Comparison of ENCODE assay signal across 2 cellular contexts in the genomic region with DNA sequence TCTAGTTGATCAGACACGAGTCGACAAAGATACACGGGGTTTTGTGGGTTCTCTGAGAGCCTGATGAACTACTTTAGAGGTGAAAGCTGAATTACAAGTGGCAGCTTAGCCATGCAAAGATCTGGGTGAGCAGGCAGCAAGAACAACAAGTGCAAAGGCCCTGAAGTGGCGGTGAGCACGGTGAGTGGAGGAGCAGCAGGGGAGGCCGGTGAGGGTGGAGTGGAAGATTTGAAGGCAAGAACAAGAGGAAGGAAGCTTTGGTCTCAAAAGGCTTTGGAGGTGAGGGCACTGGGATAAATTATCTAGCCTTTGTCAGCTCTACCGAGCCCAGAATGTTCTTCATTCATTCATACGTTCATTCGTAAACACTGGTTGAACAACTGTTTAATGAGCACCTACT.
TF ChIP-seq lines count a peak whose summit lies in the region.

No MANE protein-coding gene starts in this region.

TF ChIP-seq in H1, 55 proteins besides CTCF, POLR2A, EP300 and RAD21:
- no peak for TF ChIP-seq BCL11A (IDR thresholded peaks at IDR 0.05; ENCODE audit: low read depth in 2 of 2, low read length in 2 of 2)
- TF ChIP-seq, protein P1, sequence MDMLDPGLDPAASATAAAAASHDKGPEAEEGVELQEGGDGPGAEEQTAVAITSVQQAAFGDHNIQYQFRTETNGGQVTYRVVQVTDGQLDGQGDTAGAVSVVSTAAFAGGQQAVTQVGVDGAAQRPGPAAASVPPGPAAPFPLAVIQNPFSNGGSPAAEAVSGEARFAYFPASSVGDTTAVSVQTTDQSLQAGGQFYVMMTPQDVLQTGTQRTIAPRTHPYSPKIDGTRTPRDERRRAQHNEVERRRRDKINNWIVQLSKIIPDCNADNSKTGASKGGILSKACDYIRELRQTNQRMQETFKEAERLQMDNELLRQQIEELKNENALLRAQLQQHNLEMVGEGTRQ (IDR thresholded peaks at IDR 0.05; ENCODE audit: low read length): no peak
- no peak for TF ChIP-seq ZNF274 (IDR thresholded peaks at IDR 0.05; ENCODE audit: borderline replicate concordance, extremely low read depth, low read length)
- no peak for TF ChIP-seq SIRT6 (IDR thresholded peaks at IDR 0.05; ENCODE audit: low read length)
- TF ChIP-seq TAF7 (optimal IDR thresholded peaks at IDR 0.05; ENCODE audit: borderline replicate concordance, low read depth, low read length): no peak
- no peak for TF ChIP-seq CREB1 (IDR thresholded peaks at IDR 0.05)
- TF ChIP-seq TCF12 (IDR thresholded peaks at IDR 0.05; ENCODE audit: low read depth, low read length): no peak
- no peak for TF ChIP-seq YY1 (IDR thresholded peaks at IDR 0.05; ENCODE audit: low read depth, low read length)
- no peak for TF ChIP-seq CTBP2 (IDR thresholded peaks at IDR 0.05; ENCODE audit: borderline replicate concordance, insufficient read depth, insufficient read length, low read length)
- no peak for TF ChIP-seq SIN3A (conservative IDR thresholded peaks at IDR 0.05 in 1 of 2, IDR thresholded peaks at IDR 0.05 in 1 of 2; ENCODE audit: low read depth in 1 of 2, low read length in 2 of 2)
- no peak for TF ChIP-seq KDM5A (IDR thresholded peaks at IDR 0.05; ENCODE audit: low read length)
- TF ChIP-seq, protein P2, sequence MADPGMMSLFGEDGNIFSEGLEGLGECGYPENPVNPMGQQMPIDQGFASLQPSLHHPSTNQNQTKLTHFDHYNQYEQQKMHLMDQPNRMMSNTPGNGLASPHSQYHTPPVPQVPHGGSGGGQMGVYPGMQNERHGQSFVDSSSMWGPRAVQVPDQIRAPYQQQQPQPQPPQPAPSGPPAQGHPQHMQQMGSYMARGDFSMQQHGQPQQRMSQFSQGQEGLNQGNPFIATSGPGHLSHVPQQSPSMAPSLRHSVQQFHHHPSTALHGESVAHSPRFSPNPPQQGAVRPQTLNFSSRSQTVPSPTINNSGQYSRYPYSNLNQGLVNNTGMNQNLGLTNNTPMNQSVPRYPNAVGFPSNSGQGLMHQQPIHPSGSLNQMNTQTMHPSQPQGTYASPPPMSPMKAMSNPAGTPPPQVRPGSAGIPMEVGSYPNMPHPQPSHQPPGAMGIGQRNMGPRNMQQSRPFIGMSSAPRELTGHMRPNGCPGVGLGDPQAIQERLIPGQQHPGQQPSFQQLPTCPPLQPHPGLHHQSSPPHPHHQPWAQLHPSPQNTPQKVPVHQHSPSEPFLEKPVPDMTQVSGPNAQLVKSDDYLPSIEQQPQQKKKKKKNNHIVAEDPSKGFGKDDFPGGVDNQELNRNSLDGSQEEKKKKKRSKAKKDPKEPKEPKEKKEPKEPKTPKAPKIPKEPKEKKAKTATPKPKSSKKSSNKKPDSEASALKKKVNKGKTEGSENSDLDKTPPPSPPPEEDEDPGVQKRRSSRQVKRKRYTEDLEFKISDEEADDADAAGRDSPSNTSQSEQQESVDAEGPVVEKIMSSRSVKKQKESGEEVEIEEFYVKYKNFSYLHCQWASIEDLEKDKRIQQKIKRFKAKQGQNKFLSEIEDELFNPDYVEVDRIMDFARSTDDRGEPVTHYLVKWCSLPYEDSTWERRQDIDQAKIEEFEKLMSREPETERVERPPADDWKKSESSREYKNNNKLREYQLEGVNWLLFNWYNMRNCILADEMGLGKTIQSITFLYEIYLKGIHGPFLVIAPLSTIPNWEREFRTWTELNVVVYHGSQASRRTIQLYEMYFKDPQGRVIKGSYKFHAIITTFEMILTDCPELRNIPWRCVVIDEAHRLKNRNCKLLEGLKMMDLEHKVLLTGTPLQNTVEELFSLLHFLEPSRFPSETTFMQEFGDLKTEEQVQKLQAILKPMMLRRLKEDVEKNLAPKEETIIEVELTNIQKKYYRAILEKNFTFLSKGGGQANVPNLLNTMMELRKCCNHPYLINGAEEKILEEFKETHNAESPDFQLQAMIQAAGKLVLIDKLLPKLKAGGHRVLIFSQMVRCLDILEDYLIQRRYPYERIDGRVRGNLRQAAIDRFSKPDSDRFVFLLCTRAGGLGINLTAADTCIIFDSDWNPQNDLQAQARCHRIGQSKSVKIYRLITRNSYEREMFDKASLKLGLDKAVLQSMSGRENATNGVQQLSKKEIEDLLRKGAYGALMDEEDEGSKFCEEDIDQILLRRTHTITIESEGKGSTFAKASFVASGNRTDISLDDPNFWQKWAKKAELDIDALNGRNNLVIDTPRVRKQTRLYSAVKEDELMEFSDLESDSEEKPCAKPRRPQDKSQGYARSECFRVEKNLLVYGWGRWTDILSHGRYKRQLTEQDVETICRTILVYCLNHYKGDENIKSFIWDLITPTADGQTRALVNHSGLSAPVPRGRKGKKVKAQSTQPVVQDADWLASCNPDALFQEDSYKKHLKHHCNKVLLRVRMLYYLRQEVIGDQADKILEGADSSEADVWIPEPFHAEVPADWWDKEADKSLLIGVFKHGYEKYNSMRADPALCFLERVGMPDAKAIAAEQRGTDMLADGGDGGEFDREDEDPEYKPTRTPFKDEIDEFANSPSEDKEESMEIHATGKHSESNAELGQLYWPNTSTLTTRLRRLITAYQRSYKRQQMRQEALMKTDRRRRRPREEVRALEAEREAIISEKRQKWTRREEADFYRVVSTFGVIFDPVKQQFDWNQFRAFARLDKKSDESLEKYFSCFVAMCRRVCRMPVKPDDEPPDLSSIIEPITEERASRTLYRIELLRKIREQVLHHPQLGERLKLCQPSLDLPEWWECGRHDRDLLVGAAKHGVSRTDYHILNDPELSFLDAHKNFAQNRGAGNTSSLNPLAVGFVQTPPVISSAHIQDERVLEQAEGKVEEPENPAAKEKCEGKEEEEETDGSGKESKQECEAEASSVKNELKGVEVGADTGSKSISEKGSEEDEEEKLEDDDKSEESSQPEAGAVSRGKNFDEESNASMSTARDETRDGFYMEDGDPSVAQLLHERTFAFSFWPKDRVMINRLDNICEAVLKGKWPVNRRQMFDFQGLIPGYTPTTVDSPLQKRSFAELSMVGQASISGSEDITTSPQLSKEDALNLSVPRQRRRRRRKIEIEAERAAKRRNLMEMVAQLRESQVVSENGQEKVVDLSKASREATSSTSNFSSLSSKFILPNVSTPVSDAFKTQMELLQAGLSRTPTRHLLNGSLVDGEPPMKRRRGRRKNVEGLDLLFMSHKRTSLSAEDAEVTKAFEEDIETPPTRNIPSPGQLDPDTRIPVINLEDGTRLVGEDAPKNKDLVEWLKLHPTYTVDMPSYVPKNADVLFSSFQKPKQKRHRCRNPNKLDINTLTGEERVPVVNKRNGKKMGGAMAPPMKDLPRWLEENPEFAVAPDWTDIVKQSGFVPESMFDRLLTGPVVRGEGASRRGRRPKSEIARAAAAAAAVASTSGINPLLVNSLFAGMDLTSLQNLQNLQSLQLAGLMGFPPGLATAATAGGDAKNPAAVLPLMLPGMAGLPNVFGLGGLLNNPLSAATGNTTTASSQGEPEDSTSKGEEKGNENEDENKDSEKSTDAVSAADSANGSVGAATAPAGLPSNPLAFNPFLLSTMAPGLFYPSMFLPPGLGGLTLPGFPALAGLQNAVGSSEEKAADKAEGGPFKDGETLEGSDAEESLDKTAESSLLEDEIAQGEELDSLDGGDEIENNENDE (IDR thresholded peaks at IDR 0.05; ENCODE audit: insufficient replicate concordance, low read length): no peak
- no peak for TF ChIP-seq CHD1 (IDR thresholded peaks at IDR 0.05; ENCODE audit: low read depth, low read length)
- TF ChIP-seq NANOG (IDR thresholded peaks at IDR 0.05; ENCODE audit: insufficient read depth, low read depth, low read length, poor library complexity, severe bottlenecking): no peak

TF ChIP-seq in GM12891, 5 proteins besides CTCF, POLR2A, EP300 and RAD21:
- TF ChIP-seq TAF1 (IDR thresholded peaks at IDR 0.05; ENCODE audit: low read depth, low read length) (no peak), POLR2AphosphoS5 (IDR thresholded peaks at IDR 0.05; ENCODE audit: low read depth, low read length) (no peak), PAX5 (IDR thresholded peaks at IDR 0.05; ENCODE audit: insufficient read depth, low read length, severe bottlenecking) (no peak), SPI1 (IDR thresholded peaks at IDR 0.05; ENCODE audit: low read depth, low read length) (no peak), POU2F2 (IDR thresholded peaks at IDR 0.05; ENCODE audit: low read depth, low read length) (no peak)
